9 cellular contexts compared by ENCODE assay signal in the genomic region with DNA sequence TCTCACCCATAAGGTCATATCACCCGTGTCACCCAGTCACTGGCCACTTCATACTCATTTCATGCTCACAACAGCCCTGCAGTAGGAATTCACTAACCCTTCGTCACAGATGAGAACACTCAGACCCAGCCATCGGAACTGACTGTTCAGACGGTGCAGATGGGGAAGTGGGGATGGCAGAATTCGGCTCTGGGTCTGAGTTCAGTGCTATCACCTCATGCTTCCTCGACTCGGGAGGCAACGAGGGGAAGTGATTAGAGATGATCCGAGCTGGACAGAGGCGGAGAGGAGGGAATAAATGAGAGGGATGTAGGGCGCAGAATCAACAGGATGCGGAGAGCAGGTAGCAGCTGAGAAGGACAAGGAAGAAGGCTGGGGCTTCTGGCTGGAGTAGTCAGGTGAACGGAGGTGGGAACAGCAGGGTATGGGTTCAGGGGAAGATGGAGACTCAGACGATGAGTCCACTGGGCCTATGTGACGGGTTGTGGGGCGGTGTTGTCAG. TPM values are rescaled to one million over a fixed set of nuclear protein-coding genes. Genes with fewer than 3 reads are reported as not detected.
A peak's percentile ranks its signal among the peaks of the same experiment; 100 is the strongest.
DNase-seq lines count a peak whose midpoint lies in the region; ATAC-seq and TF ChIP-seq lines count a peak whose summit lies in the region.
"Had no signal": no experiment of that assay in that cellular context is flagged by ENCODE, and none has a peak within 500 bp of the region (broad histone marks: within the 10 kb centered on the region; RNA-seq: fewer than 3 reads in every experiment).

No MANE protein-coding gene starts in this region.

- intact Hi-C loops in activated T-helper 1 cell treated with anti-CD3 and anti-CD28 coated beads, Interleukin-12 subunit alpha, Interleukin-12 subunit beta, Interleukin-2, Interleukin-4 antibody, amounts not matched to agents 30 ng/mL and 10 ng/mL and 1 ng/mL, durations not matched to agents 14 hours and 24 hours and 36 hours (cut with micrococcal nuclease) = loop anchor here (1.0 kb wide), 1 partner anchor 119 kb away; no protein-coding TSS in a partner anchor
- intact Hi-C loops in left ventricle myocardium superior (cut with micrococcal nuclease) = no loop called here

- no peak overlapping the region for H3K27ac Mint-ChIP-seq in activated T-helper 1 cell treated with anti-CD3 and anti-CD28 coated beads, Interleukin-12 subunit alpha, Interleukin-12 subunit beta, Interleukin-2, Interleukin-4 antibody, amounts not matched to agents 30 ng/mL and 10 ng/mL and 1 ng/mL, durations not matched to agents 14 hours and 24 hours and 36 hours
- no peak overlapping the region for H3K27ac Mint-ChIP-seq in neural crest cell (ENCODE audit: unreplicated experiment)

- no peaks in the 10 kb centered on the region for H3K9me3 Mint-ChIP-seq in activated T-helper 1 cell treated with anti-CD3 and anti-CD28 coated beads, Interleukin-12 subunit alpha, Interleukin-12 subunit beta, Interleukin-2, Interleukin-4 antibody, amounts not matched to agents 30 ng/mL and 10 ng/mL and 1 ng/mL, durations not matched to agents 14 hours and 24 hours and 36 hours
- H3K9me3 Mint-ChIP-seq in neural crest cell = no peaks in the 10 kb centered on the region

- ATAC-seq in HG02870 (IDR thresholded peaks at IDR 0.05; ENCODE audit: unreplicated experiment) (peak; percentile 49), left ventricle myocardium superior (no peak)

- no peaks in the 10 kb centered on the region for H3K4me1 Mint-ChIP-seq in activated T-helper 1 cell treated with anti-CD3 and anti-CD28 coated beads, Interleukin-12 subunit alpha, Interleukin-12 subunit beta, Interleukin-2, Interleukin-4 antibody, amounts not matched to agents 30 ng/mL and 10 ng/mL and 1 ng/mL, durations not matched to agents 14 hours and 24 hours and 36 hours (ENCODE audit: low read depth)
- no peaks in the 10 kb centered on the region for H3K4me1 Mint-ChIP-seq in neural crest cell

- no peak for TF ChIP-seq CTCF in GM12875 (IDR thresholded peaks at IDR 0.05; ENCODE audit: borderline replicate concordance, insufficient read depth, low read depth, low read length)
- no peak for TF ChIP-seq CTCF in neural crest cell (conservative IDR thresholded peaks at IDR 0.05)

- peak overlapping the region; percentile 20 for H3K4me3 Mint-ChIP-seq in activated T-helper 1 cell treated with anti-CD3 and anti-CD28 coated beads, Interleukin-12 subunit alpha, Interleukin-12 subunit beta, Interleukin-2, Interleukin-4 antibody, amounts not matched to agents 30 ng/mL and 10 ng/mL and 1 ng/mL, durations not matched to agents 14 hours and 24 hours and 36 hours
- H3K4me3 Mint-ChIP-seq in neural crest cell = peak overlapping the region; percentile 4

- peak overlapping the region; percentile 19 for H3K4me3 ChIP-seq in GM12875 (ENCODE audit: low read depth, low read length)

- peaks cover 26% of the 10 kb centered on the region for H3K27me3 Mint-ChIP-seq in activated T-helper 1 cell treated with anti-CD3 and anti-CD28 coated beads, Interleukin-12 subunit alpha, Interleukin-12 subunit beta, Interleukin-2, Interleukin-4 antibody, amounts not matched to agents 30 ng/mL and 10 ng/mL and 1 ng/mL, durations not matched to agents 14 hours and 24 hours and 36 hours (ENCODE audit: insufficient read depth)
- peaks cover 56% of the 10 kb centered on the region for H3K27me3 Mint-ChIP-seq in neural crest cell (ENCODE audit: low read depth)

- DNase-seq in activated T-helper 1 cell treated with anti-CD3 and anti-CD28 coated beads, Interleukin-12 subunit alpha, Interleukin-12 subunit beta, Interleukin-2, Interleukin-4 antibody, amounts not matched to agents 30 ng/mL and 10 ng/mL and 1 ng/mL, durations not matched to agents 14 hours and 24 hours and 36 hours (ENCODE audit: low spot score) = no peak
- DNase-seq in neural crest cell (ENCODE audit: low read depth, low spot score) (no peak), NCI-H2196 treated with DMSO at 0.1 percent for 48 hours (lab: John Stamatoyannopoulos, UW; ENCODE audit: unreplicated experiment) (no peak), left ventricle myocardium superior (no peak), NAMALWA (ENCODE audit: low spot score) (no peak)

- H3K36me3 Mint-ChIP-seq in activated T-helper 1 cell treated with anti-CD3 and anti-CD28 coated beads, Interleukin-12 subunit alpha, Interleukin-12 subunit beta, Interleukin-2, Interleukin-4 antibody, amounts not matched to agents 30 ng/mL and 10 ng/mL and 1 ng/mL, durations not matched to agents 14 hours and 24 hours and 36 hours (ENCODE audit: low read depth) = no peaks in the 10 kb centered on the region
- no peaks in the 10 kb centered on the region for H3K36me3 Mint-ChIP-seq in neural crest cell (ENCODE audit: low read depth)

RNA-seq across cellular contexts. Expression of gene B3GNT6, which starts 4.7 kb away (rescaled TPM):
- not detected in 2 replicates for total RNA-seq in activated T-helper 1 cell treated with anti-CD3 and anti-CD28 coated beads, Interleukin-12 subunit alpha, Interleukin-12 subunit beta, Interleukin-2, Interleukin-4 antibody, amounts not matched to agents 30 ng/mL and 10 ng/mL and 1 ng/mL, durations not matched to agents 14 hours and 24 hours and 36 hours
- not detected in 2 replicates for total RNA-seq in neural crest cell
- not detected for total RNA-seq in left ventricle myocardium superior
- total RNA-seq: endothelial cell of umbilical vein, mucosa of gallbladder had no signal

RNA-seq across cellular contexts. Expression of gene CAPN5, which starts 27.9 kb away (rescaled TPM):
- 0.10 and 0.32 TPM in 2 replicates for total RNA-seq in activated T-helper 1 cell treated with anti-CD3 and anti-CD28 coated beads, Interleukin-12 subunit alpha, Interleukin-12 subunit beta, Interleukin-2, Interleukin-4 antibody, amounts not matched to agents 30 ng/mL and 10 ng/mL and 1 ng/mL, durations not matched to agents 14 hours and 24 hours and 36 hours
- total RNA-seq in neural crest cell = 25.8 and 26.2 TPM in 2 replicates
- 2.5 TPM for total RNA-seq in left ventricle myocardium superior
